In the genomic region with DNA sequence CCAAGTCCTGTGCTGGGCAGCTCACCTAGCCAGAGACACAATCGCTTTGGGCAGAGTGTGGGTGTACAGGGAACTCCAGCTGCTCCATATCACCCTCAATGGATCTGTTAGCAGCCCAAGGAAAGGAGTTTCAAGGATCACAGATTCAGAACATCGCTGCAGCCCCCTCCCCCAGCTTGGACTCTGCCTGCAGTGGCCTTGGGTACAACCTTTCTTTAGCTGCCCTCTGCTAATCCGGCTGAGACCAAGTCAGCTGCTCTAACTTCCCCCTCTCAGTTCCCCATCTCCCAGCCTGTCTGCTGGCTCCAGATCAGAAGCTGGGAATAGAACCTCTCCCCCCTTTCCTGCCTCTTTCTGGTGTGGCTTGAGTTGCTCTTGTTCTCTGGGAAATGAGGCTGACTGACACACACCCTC, we compare ENCODE assay signal across 1 cellular context.
TF ChIP-seq lines count a peak whose summit lies in the region.

No MANE protein-coding gene starts in this region.

TF ChIP-seq in HepG2, 621 proteins besides CTCF, POLR2A, EP300 and RAD21 (continued from another document):
- no peak for TF ChIP-seq RFX1 (IDR thresholded peaks at IDR 0.05)
- TF ChIP-seq ARHGAP35 (CRISPR knock-in tag; IDR thresholded peaks at IDR 0.05; ENCODE audit: borderline replicate concordance) = no peak
- TF ChIP-seq, protein P1, sequence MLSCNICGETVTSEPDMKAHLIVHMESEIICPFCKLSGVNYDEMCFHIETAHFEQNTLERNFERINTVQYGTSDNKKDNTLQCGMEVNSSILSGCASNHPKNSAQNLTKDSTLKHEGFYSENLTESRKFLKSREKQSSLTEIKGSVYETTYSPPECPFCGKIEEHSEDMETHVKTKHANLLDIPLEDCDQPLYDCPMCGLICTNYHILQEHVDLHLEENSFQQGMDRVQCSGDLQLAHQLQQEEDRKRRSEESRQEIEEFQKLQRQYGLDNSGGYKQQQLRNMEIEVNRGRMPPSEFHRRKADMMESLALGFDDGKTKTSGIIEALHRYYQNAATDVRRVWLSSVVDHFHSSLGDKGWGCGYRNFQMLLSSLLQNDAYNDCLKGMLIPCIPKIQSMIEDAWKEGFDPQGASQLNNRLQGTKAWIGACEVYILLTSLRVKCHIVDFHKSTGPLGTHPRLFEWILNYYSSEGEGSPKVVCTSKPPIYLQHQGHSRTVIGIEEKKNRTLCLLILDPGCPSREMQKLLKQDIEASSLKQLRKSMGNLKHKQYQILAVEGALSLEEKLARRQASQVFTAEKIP (CRISPR knock-in tag; IDR thresholded peaks at IDR 0.05; ENCODE audit: borderline replicate concordance) = no peak
- TF ChIP-seq KAT2B (IDR thresholded peaks at IDR 0.05; ENCODE audit: borderline replicate concordance, low read depth, low read length) = no peak
